29 cellular contexts compared by ENCODE assay signal in genomic region chr16:71283612-71284011, GRCh38. TPM values are rescaled to one million over a fixed set of nuclear protein-coding genes. Genes with fewer than 3 reads are reported as not detected.
"Had no signal": no experiment of that assay in that cellular context is flagged by ENCODE, and none has a peak within 500 bp of the region (broad histone marks: within the 10 kb centered on the region; RNA-seq: fewer than 3 reads in every experiment).

No MANE protein-coding gene starts in this region.

- H3K4me3 Mint-ChIP-seq: activated CD4-positive, alpha-beta T cell treated with anti-CD3 and anti-CD28 coated beads for 36 hours; activated CD4-positive, alpha-beta T cell treated with anti-CD3 and anti-CD28 coated beads, Interleukin-2, amount 10 ng/mL, durations not matched to agents 7 days and 5 days; activated CD8-positive, alpha-beta T cell treated with anti-CD3 and anti-CD28 coated beads for 36 hours; activated naive CD4-positive, alpha-beta T cell treated with anti-CD3 and anti-CD28 coated beads for 36 hours; activated naive CD4-positive, alpha-beta T cell treated with anti-CD3 and anti-CD28 coated beads, Interleukin-2, amount 50 U/mL, for 24 hours; activated naive CD8-positive, alpha-beta T cell treated with anti-CD3 and anti-CD28 coated beads for 36 hours; activated naive CD8-positive, alpha-beta T cell treated with anti-CD3 and anti-CD28 coated beads, Interleukin-2, amount 50 U/mL, for 24 hours; activated T-cell treated with anti-CD3 and anti-CD28 coated beads, Interleukin-2, amount 50 U/mL, for 4 hours; activated T-helper 17 cell treated with anti-CD3 and anti-CD28 coated beads, Interleukin-2, amount 50 U/mL, for 72 hours; endodermal cell had no signal

- H3K27me3 ChIP-seq: adrenal gland, cardiac muscle cell, colonic mucosa, dorsolateral prefrontal cortex had no signal

- H3K27ac Mint-ChIP-seq: activated CD4-positive, alpha-beta T cell treated with anti-CD3 and anti-CD28 coated beads for 36 hours; activated CD4-positive, alpha-beta T cell treated with anti-CD3 and anti-CD28 coated beads, Interleukin-2, amount 10 ng/mL, durations not matched to agents 7 days and 5 days; activated CD8-positive, alpha-beta T cell treated with anti-CD3 and anti-CD28 coated beads for 36 hours; activated naive CD4-positive, alpha-beta T cell treated with anti-CD3 and anti-CD28 coated beads for 36 hours; activated naive CD4-positive, alpha-beta T cell treated with anti-CD3 and anti-CD28 coated beads, Interleukin-2, amount 50 U/mL, for 24 hours; activated naive CD8-positive, alpha-beta T cell treated with anti-CD3 and anti-CD28 coated beads for 36 hours; activated naive CD8-positive, alpha-beta T cell treated with anti-CD3 and anti-CD28 coated beads, Interleukin-2, amount 50 U/mL, for 24 hours; activated T-helper 17 cell treated with anti-CD3 and anti-CD28 coated beads, Interleukin-2, amount 50 U/mL, for 72 hours; endodermal cell had no signal

- H3K27ac ChIP-seq: adrenal gland, body of pancreas, cardiac muscle cell, colonic mucosa, dorsolateral prefrontal cortex, epithelial cell of prostate had no signal

- DNase-seq: activated CD4-positive, alpha-beta T cell treated with anti-CD3 and anti-CD28 coated beads for 36 hours; activated CD4-positive, alpha-beta T cell treated with anti-CD3 and anti-CD28 coated beads, Interleukin-2, amount 10 ng/mL, durations not matched to agents 7 days and 5 days; activated CD4-positive, alpha-beta T cell treated with anti-CD3 and anti-CD28 coated beads, Interleukin-2, amount 50 U/mL, for 48 hours; activated CD4-positive, CD25-positive, alpha-beta regulatory T cell; activated CD4-positive, CD25-positive, alpha-beta regulatory T cell treated with anti-CD3 and anti-CD28 coated beads, Interleukin-2, amount 50 U/mL, for 72 hours; activated CD8-positive, alpha-beta memory T cell treated with anti-CD3 and anti-CD28 coated beads for 24 hours; activated CD8-positive, alpha-beta T cell treated with anti-CD3 and anti-CD28 coated beads for 36 hours; activated effector memory CD4-positive, alpha-beta T cell treated with Interleukin-2 at 50 U/mL for 16 hours; activated naive CD4-positive, alpha-beta T cell treated with anti-CD3 and anti-CD28 coated beads for 36 hours; activated naive CD8-positive, alpha-beta T cell treated with anti-CD3 and anti-CD28 coated beads for 36 hours; activated naive CD8-positive, alpha-beta T cell treated with anti-CD3 and anti-CD28 coated beads, Interleukin-2, amount 50 U/mL, for 24 hours; activated T-cell treated with anti-CD3 and anti-CD28 coated beads, Interleukin-2, amount 50 U/mL, for 4 hours; adrenal gland; amygdala; aorta; body of pancreas; central memory CD4-positive, alpha-beta T cell; cerebellar nuclear complex; colonic mucosa; dorsolateral prefrontal cortex; effector memory CD4-positive, alpha-beta T cell; endodermal cell; foreskin fibroblast; head of caudate nucleus; T-helper 2 cell had no signal

- H3K27me3 Mint-ChIP-seq: activated CD4-positive, alpha-beta T cell treated with anti-CD3 and anti-CD28 coated beads for 36 hours; activated CD4-positive, alpha-beta T cell treated with anti-CD3 and anti-CD28 coated beads, Interleukin-2, amount 10 ng/mL, durations not matched to agents 7 days and 5 days; activated CD8-positive, alpha-beta T cell treated with anti-CD3 and anti-CD28 coated beads for 36 hours; activated naive CD4-positive, alpha-beta T cell treated with anti-CD3 and anti-CD28 coated beads, Interleukin-2, amount 50 U/mL, for 24 hours; activated naive CD8-positive, alpha-beta T cell treated with anti-CD3 and anti-CD28 coated beads for 36 hours; activated naive CD8-positive, alpha-beta T cell treated with anti-CD3 and anti-CD28 coated beads, Interleukin-2, amount 50 U/mL, for 24 hours; activated T-helper 17 cell treated with anti-CD3 and anti-CD28 coated beads, Interleukin-2, amount 50 U/mL, for 72 hours had no signal

- H3K4me1 ChIP-seq: colonic mucosa had no signal

- H3K4me3 ChIP-seq: adrenal gland, body of pancreas, cardiac muscle cell, colonic mucosa, dorsolateral prefrontal cortex had no signal

- H3K9me3 Mint-ChIP-seq: endodermal cell had no signal

- ATAC-seq: activated CD4-positive, alpha-beta T cell treated with anti-CD3 and anti-CD28 coated beads for 36 hours; activated CD8-positive, alpha-beta T cell treated with anti-CD3 and anti-CD28 coated beads for 36 hours; activated naive CD8-positive, alpha-beta T cell treated with anti-CD3 and anti-CD28 coated beads, Interleukin-2, amount 50 U/mL, for 24 hours; activated T-cell treated with anti-CD3 and anti-CD28 coated beads, Interleukin-2, amount 50 U/mL, for 4 hours; activated T-helper 17 cell treated with anti-CD3 and anti-CD28 coated beads, Interleukin-2, amount 50 U/mL, for 72 hours; body of pancreas had no signal

RNA-seq across cellular contexts. Expression of gene HYDIN, which starts 53.1 kb away (rescaled TPM):
- total RNA-seq: activated CD4-positive, alpha-beta T cell treated with anti-CD3 and anti-CD28 coated beads, Interleukin-2, amount 10 ng/mL, durations not matched to agents 7 days and 5 days; activated CD8-positive, alpha-beta T cell treated with anti-CD3 and anti-CD28 coated beads for 36 hours; activated naive CD4-positive, alpha-beta T cell treated with anti-CD3 and anti-CD28 coated beads for 36 hours; activated naive CD8-positive, alpha-beta T cell treated with anti-CD3 and anti-CD28 coated beads for 36 hours; activated T-cell treated with anti-CD3 and anti-CD28 coated beads, Interleukin-2, amount 50 U/mL, for 4 hours had no signal
